18 cellular contexts compared by ENCODE assay signal in genomic region chr17:77832180-77832560, GRCh38.
DNase-seq lines count a peak whose midpoint lies in the region; ATAC-seq, FAIRE-seq and TF ChIP-seq lines count a peak whose summit lies in the region.
"Had no signal": no experiment of that assay in that cellular context is flagged by ENCODE, and none has a peak within 500 bp of the region (broad histone marks: within the 10 kb centered on the region; RNA-seq: fewer than 3 reads in every experiment).

No MANE protein-coding gene starts in this region.

- H3K9me3 Mint-ChIP-seq in CD14-positive monocyte, result peaks cover 0 to 2% (median 0%) of the 10 kb centered on the region in 7 donors
- H3K9me3 Mint-ChIP-seq: CD4-positive, alpha-beta memory T cell had no signal

- no peak overlapping the region for H2AFZ ChIP-seq in endothelial cell of umbilical vein (ENCODE audit: low read depth, low read length)
- no peak overlapping the region for H2AFZ ChIP-seq in osteoblast (ENCODE audit: low read length)

- H3K4me1 Mint-ChIP-seq in CD14-positive monocyte, result peaks cover 17% of the 10 kb centered on the region

- 77 to 83% methylated on average over 8 of the region's 8 CpGs for WGBS in heart right ventricle, 2 donors
- whole genome bisulfite sequencing in right cardiac atrium, result 86% methylated on average over 8 of the region's 8 CpGs

- FAIRE-seq in endothelial cell of umbilical vein (lab: Jason Lieb, UNC), result no peak
- FAIRE-seq: G401.6 had no signal

- H4K20me1 ChIP-seq in endothelial cell of umbilical vein (replicated peaks; ENCODE audit: control insufficient read depth, extremely low read depth, insufficient read depth, low read length) (no peaks in the 10 kb centered on the region), osteoblast (ENCODE audit: insufficient read depth, low read length) (no peaks in the 10 kb centered on the region)

- H3K4me2 ChIP-seq in endothelial cell of umbilical vein (ENCODE audit: insufficient read depth, low read length) (no peak overlapping the region), osteoblast (ENCODE audit: insufficient read depth, low read length) (no peak overlapping the region)

- DNase-seq in heart right ventricle (no peak), right cardiac atrium (no peak), endothelial cell of umbilical vein (ENCODE audit: low read depth, low spot score) (no peak), osteoblast (ENCODE audit: insufficient read length, low spot score, missing footprints) (no peak), cerebellum (ENCODE audit: low spot score) (no peak), CD14-positive monocyte (ENCODE audit: low spot score) (no peak)
- DNase-seq: activated CD4-positive, alpha-beta memory T cell treated with anti-CD3 and anti-CD28 coated beads for 36 hours; CD4-positive, alpha-beta memory T cell; cerebellar nuclear complex; DMS153; effector CD4-positive, alpha-beta T cell; erythroblast; hippocampal formation; NCI-H2171; NCI-H69 had no signal

- CTCF ChIA-PET in endothelial cell of umbilical vein (lab: Charles Lee), result no interaction called here

- H3K36me3 Mint-ChIP-seq in CD14-positive monocyte, result no peaks in the 10 kb centered on the region
- H3K36me3 Mint-ChIP-seq: activated CD4-positive, alpha-beta memory T cell treated with anti-CD3 and anti-CD28 coated beads for 36 hours; CD4-positive, alpha-beta memory T cell had no signal

- H3K27ac ChIP-seq in heart right ventricle (peak overlapping the region; percentile 42 to 99 (median 94)), right cardiac atrium (ENCODE audit: low read length) (no peak overlapping the region), endothelial cell of umbilical vein (ENCODE audit: insufficient read depth, low read depth, low read length) (peak overlapping the region; percentile 30), osteoblast (ENCODE audit: low read depth, low read length) (peak overlapping the region; percentile 92)

- BruUV-seq in endothelial cell of umbilical vein (replicated peaks; lab: Mats Ljungman, UMichigan), result no TSS peak

- H3K9ac ChIP-seq in endothelial cell of umbilical vein (replicated peaks; ENCODE audit: extremely low read depth, insufficient read depth, low read length), result no peak overlapping the region

- H3K4me3 ChIP-seq in heart right ventricle, result no peak overlapping the region
- H3K4me3 ChIP-seq in right cardiac atrium (ENCODE audit: low read length), result no peak overlapping the region
- no peak overlapping the region for H3K4me3 ChIP-seq in endothelial cell of umbilical vein (replicated peaks in 1 of 3; ENCODE audit: insufficient read depth in 1 of 3, low read depth in 1 of 3, low read length in 3 of 3)
- no peak overlapping the region for H3K4me3 ChIP-seq in osteoblast (ENCODE audit: insufficient read depth, low read length)
- H3K4me3 ChIP-seq: HAP-1 had no signal

- no peak for ATAC-seq in heart right ventricle
- ATAC-seq in right cardiac atrium, result no peak
- ATAC-seq in GM19324 (IDR thresholded peaks at IDR 0.05; ENCODE audit: low FRiP score, unreplicated experiment), result no peak

- H3K36me3 ChIP-seq in heart right ventricle (no peaks in the 10 kb centered on the region), endothelial cell of umbilical vein (ENCODE audit: control insufficient read depth in 2 of 2, extremely low read depth in 1 of 2, insufficient read depth in 2 of 2, low read length in 2 of 2) (no peaks in the 10 kb centered on the region), osteoblast (ENCODE audit: insufficient read depth, low read length) (no peaks in the 10 kb centered on the region)
- H3K36me3 ChIP-seq: HAP-1 had no signal

- H3K4me3 Mint-ChIP-seq in CD14-positive monocyte, result no peak overlapping the region
- H3K4me3 Mint-ChIP-seq: activated CD4-positive, alpha-beta memory T cell treated with anti-CD3 and anti-CD28 coated beads for 36 hours had no signal

- H3K9me3 ChIP-seq in heart right ventricle (no peaks in the 10 kb centered on the region), right cardiac atrium (ENCODE audit: control insufficient read depth, low read length) (no peaks in the 10 kb centered on the region), endothelial cell of umbilical vein (replicated peaks; ENCODE audit: control insufficient read depth, insufficient read depth, low read length) (no peaks in the 10 kb centered on the region), osteoblast (ENCODE audit: low read depth, low read length) (no peaks in the 10 kb centered on the region)
- H3K9me3 ChIP-seq: HAP-1 had no signal

- H3K79me2 ChIP-seq in endothelial cell of umbilical vein (ENCODE audit: control insufficient read depth, insufficient read depth, low read length) (no peaks in the 10 kb centered on the region), osteoblast (ENCODE audit: insufficient read depth, low read length) (no peaks in the 10 kb centered on the region)

- peaks cover 24 to 36% (median 24%) of the 10 kb centered on the region in 3 donors for H3K27me3 Mint-ChIP-seq in CD14-positive monocyte (ENCODE audit: low read depth in 3 of 3)
- H3K27me3 Mint-ChIP-seq: CD4-positive, alpha-beta memory T cell had no signal

- intact Hi-C loops in heart right ventricle (cut with DNase I) (loop anchor here in 4 of 10 donors (5.0 to 10.0 kb wide), 2 partner anchors 50 to 53 kb away; no protein-coding TSS in a partner anchor), right cardiac atrium (cut with DNase I) (no loop called here), endothelial cell of umbilical vein (cut with micrococcal nuclease) (loop anchor here (5.0 kb wide), 1 partner anchor 355 kb away; the partner anchor contains the start of genes AFMID and TK1), CD14-positive monocyte (cut with micrococcal nuclease) (no loop called here)

- TF ChIP-seq CTCF in heart right ventricle (IDR thresholded peaks at IDR 0.05), result no peak
- no peak for TF ChIP-seq CTCF in endothelial cell of umbilical vein (IDR thresholded peaks at IDR 0.05; ENCODE audit: extremely low read depth in 1 of 2, insufficient read depth in 1 of 2, low read depth in 1 of 2, low read length in 2 of 2)
- no peak for TF ChIP-seq CTCF in osteoblast (IDR thresholded peaks at IDR 0.05; ENCODE audit: extremely low read depth, low read depth, low read length)
- TF ChIP-seq CTCF in CD14-positive monocyte (IDR thresholded peaks at IDR 0.05), result no peak

- H3K27ac Mint-ChIP-seq in CD14-positive monocyte, result no peak overlapping the region
- H3K27ac Mint-ChIP-seq: activated CD4-positive, alpha-beta memory T cell treated with anti-CD3 and anti-CD28 coated beads for 36 hours had no signal

- POLR2A ChIA-PET in endothelial cell of umbilical vein (lab: Charles Lee), result no interaction called here

- dilution Hi-C loops in endothelial cell of umbilical vein (cut with MboI; ENCODE audit: extremely low pct_ligation_motif_present, low sequenced_read_pairs), result no loop called here

- no peaks in the 10 kb centered on the region for H3K9me1 ChIP-seq in endothelial cell of umbilical vein (replicated peaks; ENCODE audit: control insufficient read depth, extremely low read depth, insufficient read depth, low read length)

- H3K4me1 ChIP-seq in heart right ventricle, result peaks cover 28 to 77% (median 52%) of the 10 kb centered on the region in 9 donors
- peaks cover 15% of the 10 kb centered on the region for H3K4me1 ChIP-seq in right cardiac atrium (ENCODE audit: control insufficient read depth, insufficient read depth, low read length)
- peaks cover 31% of the 10 kb centered on the region for H3K4me1 ChIP-seq in endothelial cell of umbilical vein (ENCODE audit: control insufficient read depth, extremely low read depth, insufficient read depth, low read length)
- H3K4me1 ChIP-seq in osteoblast (ENCODE audit: insufficient read depth, low read length), result peaks cover 46% of the 10 kb centered on the region

- H3K27me3 ChIP-seq in heart right ventricle (peaks cover 0 to 3% (median 0%) of the 10 kb centered on the region in 7 donors), right cardiac atrium (ENCODE audit: control insufficient read depth, insufficient read depth) (no peaks in the 10 kb centered on the region), endothelial cell of umbilical vein (ENCODE audit: control insufficient read depth in 2 of 2, insufficient read depth in 2 of 2, low read length in 2 of 2) (no peaks in the 10 kb centered on the region), osteoblast (ENCODE audit: insufficient read depth, low read length) (no peaks in the 10 kb centered on the region)

- no peak for TF ChIP-seq POLR2A in endothelial cell of umbilical vein (IDR thresholded peaks at IDR 0.05; ENCODE audit: low read depth, low read length)

TF ChIP-seq in endothelial cell of umbilical vein, 7 proteins besides CTCF, POLR2A, EP300 and RAD21:
- TF ChIP-seq MYC (IDR thresholded peaks at IDR 0.05; ENCODE audit: low read depth, low read length) (no peak), EZH2 (IDR thresholded peaks at IDR 0.05; ENCODE audit: borderline replicate concordance, low read depth, low read length, severe bottlenecking) (no peak), FOS (IDR thresholded peaks at IDR 0.05; ENCODE audit: borderline replicate concordance, insufficient read depth, low read length) (no peak), POLR2AphosphoS5 (IDR thresholded peaks at IDR 0.05; ENCODE audit: insufficient read depth, low read depth, low read length) (no peak), GATA2 (IDR thresholded peaks at IDR 0.05; ENCODE audit: insufficient read depth, insufficient read length, low read depth, low read length) (no peak)
